In the genomic region with DNA sequence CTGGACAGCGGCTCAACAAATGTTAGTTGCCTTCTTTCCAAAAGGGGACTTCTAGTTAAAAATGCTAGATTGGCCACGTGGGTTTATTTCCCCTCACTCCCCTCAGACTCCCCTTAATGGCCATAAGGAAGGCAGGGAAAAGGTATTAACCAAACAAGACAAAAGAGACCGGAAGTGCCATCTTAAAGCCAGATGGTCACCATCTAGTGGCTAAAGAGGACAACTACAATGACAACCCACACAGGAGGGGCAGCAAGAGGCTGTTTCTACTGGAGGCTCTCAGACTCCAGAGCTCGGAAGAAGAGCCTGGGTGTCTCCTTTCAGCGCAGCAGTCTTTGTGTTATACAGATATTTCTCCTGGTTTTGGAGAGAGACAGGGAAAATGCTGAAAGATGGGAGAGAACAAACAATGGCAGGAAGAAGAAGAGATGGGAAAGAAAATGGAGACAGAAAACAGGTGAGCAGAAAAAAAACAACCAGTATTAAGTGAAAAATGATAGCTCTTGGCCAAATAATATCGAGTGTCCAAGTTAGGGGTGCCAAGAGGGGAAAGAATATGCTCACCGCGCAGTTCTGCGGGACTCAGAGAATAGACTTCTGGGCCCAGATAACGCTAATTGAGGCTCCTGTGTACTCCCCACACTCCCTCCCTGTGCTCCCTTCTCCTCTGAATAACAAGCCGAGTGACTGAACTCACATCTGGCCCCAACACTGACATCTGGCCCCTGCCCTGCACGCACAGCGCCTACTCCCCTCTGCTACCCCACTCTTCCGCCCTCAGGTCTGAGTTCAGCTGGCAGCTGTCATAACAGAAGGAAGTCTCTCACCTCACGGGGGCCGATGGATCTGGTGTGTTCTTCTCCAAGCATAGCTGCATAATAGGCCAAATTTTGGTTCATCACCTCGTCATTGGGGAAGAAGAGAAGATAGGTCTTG, we compare ENCODE assay signal across 1 cellular context.
TF ChIP-seq lines count a peak whose summit lies in the region.

No MANE protein-coding gene starts in this region.

TF ChIP-seq in Ishikawa, 13 proteins besides CTCF, POLR2A, EP300 and RAD21 (continued from another document):
- TF ChIP-seq, protein P1, sequence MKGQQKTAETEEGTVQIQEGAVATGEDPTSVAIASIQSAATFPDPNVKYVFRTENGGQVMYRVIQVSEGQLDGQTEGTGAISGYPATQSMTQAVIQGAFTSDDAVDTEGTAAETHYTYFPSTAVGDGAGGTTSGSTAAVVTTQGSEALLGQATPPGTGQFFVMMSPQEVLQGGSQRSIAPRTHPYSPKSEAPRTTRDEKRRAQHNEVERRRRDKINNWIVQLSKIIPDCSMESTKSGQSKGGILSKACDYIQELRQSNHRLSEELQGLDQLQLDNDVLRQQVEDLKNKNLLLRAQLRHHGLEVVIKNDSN (IDR thresholded peaks at IDR 0.05): no peak
- TF ChIP-seq EGR1 (IDR thresholded peaks at IDR 0.05) (no peak), TCF12 (IDR thresholded peaks at IDR 0.05; ENCODE audit: low read depth) (no peak), YY1 (IDR thresholded peaks at IDR 0.05; ENCODE audit: low read depth) (no peak)
